18 cellular contexts compared by ENCODE assay signal in genomic region chr13:42337808-42338600, GRCh38.
"Had no signal": no experiment of that assay in that cellular context is flagged by ENCODE, and none has a peak within 500 bp of the region (broad histone marks: within the 10 kb centered on the region; RNA-seq: fewer than 3 reads in every experiment).

No MANE protein-coding gene starts in this region.

- H3K36me3 ChIP-seq: heart left ventricle, prostate gland, suprapubic skin had no signal

- H3K27ac ChIP-seq: coronary artery, heart left ventricle, prostate gland, suprapubic skin had no signal

- H3K9me3 ChIP-seq: heart left ventricle, prostate gland, suprapubic skin had no signal

- H3K4me1 ChIP-seq: heart left ventricle, prostate gland, suprapubic skin had no signal

- H3K4me3 ChIP-seq: coronary artery, heart left ventricle, prostate gland, suprapubic skin had no signal

- H3K27me3 ChIP-seq: suprapubic skin had no signal

- DNase-seq: activated CD4-positive, alpha-beta T cell treated with anti-CD3 and anti-CD28 coated beads, Interleukin-2, amount 50 U/mL, for 4 hours; activated gamma-delta T cell; activated T-cell treated with anti-CD3 and anti-CD28 coated beads, Interleukin-2, amount 50 U/mL, for 48 hours; caudate nucleus; effector CD4-positive, alpha-beta T cell; foreskin melanocyte; heart left ventricle; mammary epithelial cell; natural killer cell; nucleus accumbens; stimulated activated CD4-positive, alpha-beta T cell treated with anti-CD3 and anti-CD28 coated beads, Interleukin-2, amount 100 ng/mL, for 24 hours; stimulated activated naive B cell treated with anti-CD40 and anti-IgM and Interleukin-4, amounts not matched to agents 10 μg/mL and 1 μg/mL and 100 μg/mL, for 72 hours had no signal

- ATAC-seq: activated CD4-positive, CD25-positive, alpha-beta regulatory T cell treated with anti-CD3 and anti-CD28 coated beads, Interleukin-2, amount 50 U/mL, for 24 hours; heart left ventricle; left lobe of liver; natural killer cell; sciatic nerve had no signal
